1 cellular context compared by ENCODE assay signal in genomic region chr14:35147186-35147585, GRCh38.
TF ChIP-seq lines count a peak whose summit lies in the region.

No MANE protein-coding gene starts in this region.

TF ChIP-seq in HepG2, 621 proteins besides CTCF, POLR2A, EP300 and RAD21 (continued from another document and continues in another):
- TF ChIP-seq ZBTB39 (CRISPR knock-in tag; IDR thresholded peaks at IDR 0.05) (no peak), ZNF572 (CRISPR knock-in tag; IDR thresholded peaks at IDR 0.05) (no peak), POLR2AphosphoS5 (IDR thresholded peaks at IDR 0.05; ENCODE audit: low read depth, low read length) (no peak), KLF13 (CRISPR knock-in tag; IDR thresholded peaks at IDR 0.05) (no peak), THAP11 (CRISPR knock-in tag; IDR thresholded peaks at IDR 0.05) (no peak), TFDP2 (CRISPR knock-in tag; IDR thresholded peaks at IDR 0.05) (no peak), BCL6 (CRISPR knock-in tag; IDR thresholded peaks at IDR 0.05) (no peak), CENPX (CRISPR knock-in tag; IDR thresholded peaks at IDR 0.05) (no peak), ARNT2 (CRISPR knock-in tag; IDR thresholded peaks at IDR 0.05; ENCODE audit: low read depth) (no peak), ZMAT3 (CRISPR knock-in tag; conservative IDR thresholded peaks at IDR 0.05) (0 out of 2 replicates have a peak, but pooled peaks have one; percentile 7), SMAD9 (CRISPR knock-in tag; IDR thresholded peaks at IDR 0.05) (no peak), GATA4 (IDR thresholded peaks at IDR 0.05; ENCODE audit: borderline replicate concordance, low read depth) (no peak), ZNF354B (CRISPR knock-in tag; IDR thresholded peaks at IDR 0.05) (no peak), GABPA (IDR thresholded peaks at IDR 0.05; ENCODE audit: low read depth, low read length) (no peak), GABPA (CRISPR knock-in tag; IDR thresholded peaks at IDR 0.05; ENCODE audit: low read depth) (no peak), SALL2 (CRISPR knock-in tag; IDR thresholded peaks at IDR 0.05) (no peak), HDAC6 (IDR thresholded peaks at IDR 0.05; ENCODE audit: low read depth, low read length) (no peak), ZFAT (CRISPR knock-in tag; conservative IDR thresholded peaks at IDR 0.05) (no peak), ZNF512 (CRISPR knock-in tag; IDR thresholded peaks at IDR 0.05) (no peak), JUN (CRISPR knock-in tag; IDR thresholded peaks at IDR 0.05) (no peak), ATAD3A (CRISPR knock-in tag; IDR thresholded peaks at IDR 0.05) (no peak), CENPT (CRISPR knock-in tag; IDR thresholded peaks at IDR 0.05; ENCODE audit: low read depth) (no peak), SALL1 (CRISPR knock-in tag; IDR thresholded peaks at IDR 0.05) (no peak), ZNF10 (CRISPR knock-in tag; IDR thresholded peaks at IDR 0.05; ENCODE audit: borderline replicate concordance, low read depth) (no peak), ZNF232 (CRISPR knock-in tag; IDR thresholded peaks at IDR 0.05; ENCODE audit: borderline replicate concordance) (no peak), ARID4A (CRISPR knock-in tag; IDR thresholded peaks at IDR 0.05; ENCODE audit: borderline replicate concordance) (no peak), POGZ (CRISPR knock-in tag; IDR thresholded peaks at IDR 0.05) (0 out of 2 replicates have a peak, but pooled peaks have one; percentile 1)
- TF ChIP-seq, protein P1, sequence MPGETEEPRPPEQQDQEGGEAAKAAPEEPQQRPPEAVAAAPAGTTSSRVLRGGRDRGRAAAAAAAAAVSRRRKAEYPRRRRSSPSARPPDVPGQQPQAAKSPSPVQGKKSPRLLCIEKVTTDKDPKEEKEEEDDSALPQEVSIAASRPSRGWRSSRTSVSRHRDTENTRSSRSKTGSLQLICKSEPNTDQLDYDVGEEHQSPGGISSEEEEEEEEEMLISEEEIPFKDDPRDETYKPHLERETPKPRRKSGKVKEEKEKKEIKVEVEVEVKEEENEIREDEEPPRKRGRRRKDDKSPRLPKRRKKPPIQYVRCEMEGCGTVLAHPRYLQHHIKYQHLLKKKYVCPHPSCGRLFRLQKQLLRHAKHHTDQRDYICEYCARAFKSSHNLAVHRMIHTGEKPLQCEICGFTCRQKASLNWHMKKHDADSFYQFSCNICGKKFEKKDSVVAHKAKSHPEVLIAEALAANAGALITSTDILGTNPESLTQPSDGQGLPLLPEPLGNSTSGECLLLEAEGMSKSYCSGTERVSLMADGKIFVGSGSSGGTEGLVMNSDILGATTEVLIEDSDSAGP (CRISPR knock-in tag; IDR thresholded peaks at IDR 0.05; ENCODE audit: borderline replicate concordance), result no peak
- TF ChIP-seq, protein P2, sequence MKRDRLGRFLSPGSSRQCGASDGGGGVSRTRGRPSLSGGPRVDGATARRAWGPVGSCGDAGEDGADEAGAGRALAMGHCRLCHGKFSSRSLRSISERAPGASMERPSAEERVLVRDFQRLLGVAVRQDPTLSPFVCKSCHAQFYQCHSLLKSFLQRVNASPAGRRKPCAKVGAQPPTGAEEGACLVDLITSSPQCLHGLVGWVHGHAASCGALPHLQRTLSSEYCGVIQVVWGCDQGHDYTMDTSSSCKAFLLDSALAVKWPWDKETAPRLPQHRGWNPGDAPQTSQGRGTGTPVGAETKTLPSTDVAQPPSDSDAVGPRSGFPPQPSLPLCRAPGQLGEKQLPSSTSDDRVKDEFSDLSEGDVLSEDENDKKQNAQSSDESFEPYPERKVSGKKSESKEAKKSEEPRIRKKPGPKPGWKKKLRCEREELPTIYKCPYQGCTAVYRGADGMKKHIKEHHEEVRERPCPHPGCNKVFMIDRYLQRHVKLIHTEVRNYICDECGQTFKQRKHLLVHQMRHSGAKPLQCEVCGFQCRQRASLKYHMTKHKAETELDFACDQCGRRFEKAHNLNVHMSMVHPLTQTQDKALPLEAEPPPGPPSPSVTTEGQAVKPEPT (CRISPR knock-in tag; IDR thresholded peaks at IDR 0.05; ENCODE audit: low read depth), result no peak
- TF ChIP-seq, protein P3, sequence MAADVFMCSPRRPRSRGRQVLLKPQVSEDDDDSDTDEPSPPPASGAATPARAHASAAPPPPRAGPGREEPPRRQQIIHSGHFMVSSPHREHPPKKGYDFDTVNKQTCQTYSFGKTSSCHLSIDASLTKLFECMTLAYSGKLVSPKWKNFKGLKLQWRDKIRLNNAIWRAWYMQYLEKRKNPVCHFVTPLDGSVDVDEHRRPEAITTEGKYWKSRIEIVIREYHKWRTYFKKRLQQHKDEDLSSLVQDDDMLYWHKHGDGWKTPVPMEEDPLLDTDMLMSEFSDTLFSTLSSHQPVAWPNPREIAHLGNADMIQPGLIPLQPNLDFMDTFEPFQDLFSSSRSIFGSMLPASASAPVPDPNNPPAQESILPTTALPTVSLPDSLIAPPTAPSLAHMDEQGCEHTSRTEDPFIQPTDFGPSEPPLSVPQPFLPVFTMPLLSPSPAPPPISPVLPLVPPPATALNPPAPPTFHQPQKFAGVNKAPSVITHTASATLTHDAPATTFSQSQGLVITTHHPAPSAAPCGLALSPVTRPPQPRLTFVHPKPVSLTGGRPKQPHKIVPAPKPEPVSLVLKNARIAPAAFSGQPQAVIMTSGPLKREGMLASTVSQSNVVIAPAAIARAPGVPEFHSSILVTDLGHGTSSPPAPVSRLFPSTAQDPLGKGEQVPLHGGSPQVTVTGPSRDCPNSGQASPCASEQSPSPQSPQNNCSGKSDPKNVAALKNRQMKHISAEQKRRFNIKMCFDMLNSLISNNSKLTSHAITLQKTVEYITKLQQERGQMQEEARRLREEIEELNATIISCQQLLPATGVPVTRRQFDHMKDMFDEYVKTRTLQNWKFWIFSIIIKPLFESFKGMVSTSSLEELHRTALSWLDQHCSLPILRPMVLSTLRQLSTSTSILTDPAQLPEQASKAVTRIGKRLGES (CRISPR knock-in tag; IDR thresholded peaks at IDR 0.05; ENCODE audit: borderline replicate concordance), result no peak
- TF ChIP-seq, protein P4, sequence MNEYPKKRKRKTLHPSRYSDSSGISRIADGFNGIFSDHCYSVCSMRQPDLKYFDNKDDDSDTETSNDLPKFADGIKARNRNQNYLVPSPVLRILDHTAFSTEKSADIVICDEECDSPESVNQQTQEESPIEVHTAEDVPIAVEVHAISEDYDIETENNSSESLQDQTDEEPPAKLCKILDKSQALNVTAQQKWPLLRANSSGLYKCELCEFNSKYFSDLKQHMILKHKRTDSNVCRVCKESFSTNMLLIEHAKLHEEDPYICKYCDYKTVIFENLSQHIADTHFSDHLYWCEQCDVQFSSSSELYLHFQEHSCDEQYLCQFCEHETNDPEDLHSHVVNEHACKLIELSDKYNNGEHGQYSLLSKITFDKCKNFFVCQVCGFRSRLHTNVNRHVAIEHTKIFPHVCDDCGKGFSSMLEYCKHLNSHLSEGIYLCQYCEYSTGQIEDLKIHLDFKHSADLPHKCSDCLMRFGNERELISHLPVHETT (CRISPR knock-in tag; conservative IDR thresholded peaks at IDR 0.05), result no peak
- TF ChIP-seq, protein P5, sequence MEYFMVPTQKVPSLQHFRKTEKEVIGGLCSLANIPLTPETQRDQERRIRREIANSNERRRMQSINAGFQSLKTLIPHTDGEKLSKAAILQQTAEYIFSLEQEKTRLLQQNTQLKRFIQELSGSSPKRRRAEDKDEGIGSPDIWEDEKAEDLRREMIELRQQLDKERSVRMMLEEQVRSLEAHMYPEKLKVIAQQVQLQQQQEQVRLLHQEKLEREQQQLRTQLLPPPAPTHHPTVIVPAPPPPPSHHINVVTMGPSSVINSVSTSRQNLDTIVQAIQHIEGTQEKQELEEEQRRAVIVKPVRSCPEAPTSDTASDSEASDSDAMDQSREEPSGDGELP (IDR thresholded peaks at IDR 0.05; ENCODE audit: borderline replicate concordance, low read depth), result no peak
